28 cellular contexts compared by ENCODE assay signal in the genomic region with DNA sequence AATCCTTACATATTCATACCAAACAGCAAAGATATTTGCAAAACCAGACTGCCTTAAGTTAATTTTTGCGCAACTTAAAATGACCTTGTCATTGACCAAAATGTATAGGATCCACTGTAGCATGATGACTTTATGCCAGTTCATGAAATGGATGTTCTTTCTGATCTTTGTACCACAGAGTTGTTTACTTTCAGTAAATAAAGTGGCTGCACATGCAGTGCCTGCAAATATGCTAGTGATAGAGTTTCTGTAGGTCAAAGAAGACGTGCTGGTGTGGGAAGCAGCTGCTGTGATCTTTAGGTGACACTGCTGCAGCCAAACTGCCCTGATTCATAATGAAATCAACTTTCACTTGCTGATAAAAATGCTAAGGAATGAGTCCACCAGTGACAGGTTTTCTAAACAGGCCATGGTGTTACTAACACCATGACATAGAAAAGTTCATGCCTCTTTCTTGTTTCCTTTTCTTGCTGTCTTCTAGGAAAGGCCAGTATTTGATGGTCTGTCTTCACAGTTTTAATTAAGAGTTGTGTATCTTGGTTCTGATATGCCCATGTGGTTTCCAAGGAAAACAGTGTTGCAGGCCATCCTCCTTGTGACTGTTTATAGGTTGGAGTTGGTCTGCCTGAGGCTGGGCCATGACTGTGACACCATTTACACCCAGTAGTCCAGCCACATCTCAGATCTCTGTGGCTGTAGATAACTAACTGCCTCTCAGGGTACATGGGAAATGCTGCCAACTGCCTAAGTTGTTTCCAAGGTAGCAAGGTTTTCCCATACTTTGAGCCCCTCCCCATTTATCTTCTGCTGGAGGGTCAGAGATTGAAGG.
DNase-seq lines count a peak whose midpoint lies in the region; ATAC-seq and TF ChIP-seq lines count a peak whose summit lies in the region.
"Had no signal": no experiment of that assay in that cellular context is flagged by ENCODE, and none has a peak within 500 bp of the region (broad histone marks: within the 10 kb centered on the region; RNA-seq: fewer than 3 reads in every experiment).

No MANE protein-coding gene starts in this region.

- peaks cover 28% of the 10 kb centered on the region for H3K36me3 ChIP-seq in IMR-90 (ENCODE audit: control insufficient read depth, insufficient read depth, low read length)
- peaks cover 0 to 11% (median 5%) of the 10 kb centered on the region in 4 donors for H3K36me3 ChIP-seq in liver (ENCODE audit: control insufficient read depth in 4 of 4, insufficient read depth in 3 of 4, low read depth in 1 of 4, low read length in 3 of 4)
- peaks cover 0 to 7% of the 10 kb centered on the region in 2 donors for H3K36me3 ChIP-seq in aorta (ENCODE audit: control insufficient read depth in 1 of 2, insufficient read depth in 2 of 2, low read length in 1 of 2)
- H3K36me3 ChIP-seq in heart right ventricle = peaks cover 0 to 61% (median 7%) of the 10 kb centered on the region in 9 donors
- H3K36me3 ChIP-seq: HAP-1 had no signal

- ATAC-seq in IMR-90 (ENCODE audit: low read depth) = peak; percentile 70
- no peak for ATAC-seq in WTC11
- ATAC-seq in aorta (ENCODE audit: low FRiP score) = peak; percentile 15
- no peak for ATAC-seq in heart right ventricle
- ATAC-seq in HG02884 (IDR thresholded peaks at IDR 0.05; ENCODE audit: unreplicated experiment) = no peak
- no peak for ATAC-seq in GM21515 (IDR thresholded peaks at IDR 0.05; ENCODE audit: unreplicated experiment)
- ATAC-seq: CD8-positive, alpha-beta T cell; GM12878; PC-3; Right ventricle myocardium inferior; SK-N-SH treated with all-trans-retinoic acid at 6 μM for 48 hours had no signal

- H3K23ac ChIP-seq in IMR-90 (ENCODE audit: low read depth, low read length) = no peak overlapping the region

- H3K27ac Mint-ChIP-seq in WTC11 = no peak overlapping the region
- H3K27ac Mint-ChIP-seq: B cell; CD8-positive, alpha-beta T cell; IgD-negative memory B cell had no signal

- H3K27me3 ChIP-seq in IMR-90 (ENCODE audit: control insufficient read depth, insufficient read depth, low read length) (no peaks in the 10 kb centered on the region), liver (ENCODE audit: control insufficient read depth in 4 of 4, insufficient read depth in 4 of 4, low read length in 3 of 4) (no peaks in the 10 kb centered on the region), aorta (ENCODE audit: control insufficient read depth in 1 of 2, insufficient read depth in 2 of 2, low read length in 1 of 2) (no peaks in the 10 kb centered on the region), heart right ventricle (no peaks in the 10 kb centered on the region)
- H3K27me3 ChIP-seq: SJCRH30 had no signal

- in situ Hi-C loops in IMR-90 (cut with MboI; ENCODE audit: low sequenced_read_pairs) = no loop called here

- no peak overlapping the region for H3K4ac ChIP-seq in IMR-90 (ENCODE audit: low read depth, low read length)

- no peak overlapping the region for H2AFZ ChIP-seq in IMR-90 (replicated peaks; ENCODE audit: low read length, poor library complexity)

- H4K8ac ChIP-seq in IMR-90 (ENCODE audit: low read depth in 2 of 2, low read length in 2 of 2) = no peak overlapping the region

- no peak overlapping the region for H3K14ac ChIP-seq in IMR-90 (replicated peaks; ENCODE audit: low read depth, low read length)

- DNase-seq in IMR-90 (peak; percentile 44), WTC11 (ENCODE audit: low spot score) (no peak), aorta (no peak), cerebellum (ENCODE audit: low spot score) (no peak), heart right ventricle (no peak)
- DNase-seq: Caco-2; CD8-positive, alpha-beta T cell; EL; GDM1; GOT3; NCI-H1092 treated with DMSO at 0.1 percent for 48 hours; NCI-H1436; NCI-H187; NCI-H524; NCI-H748 treated with DMSO at 0.1 percent for 48 hours; PC-3; SJCRH30 had no signal

- H2AK5ac ChIP-seq in IMR-90 (ENCODE audit: low read depth, low read length) = no peak overlapping the region

- no peak overlapping the region for H2BK20ac ChIP-seq in IMR-90 (ENCODE audit: low read depth, low read length)

- TF ChIP-seq RAD21 in IMR-90 (IDR thresholded peaks at IDR 0.05; ENCODE audit: low read length) (no peak), liver (IDR thresholded peaks at IDR 0.05) (no peak)

- H4K5ac ChIP-seq in IMR-90 (ENCODE audit: low read depth, low read length) = no peak overlapping the region

- no peaks in the 10 kb centered on the region for H3K9me3 Mint-ChIP-seq in WTC11
- H3K9me3 Mint-ChIP-seq: CD8-positive, alpha-beta T cell had no signal

- H3K4me3 Mint-ChIP-seq in WTC11 = no peak overlapping the region
- H3K4me3 Mint-ChIP-seq: B cell; CD8-positive, alpha-beta T cell; IgD-negative memory B cell had no signal

- intact Hi-C loops in IMR-90 (cut with micrococcal nuclease) (no loop called here), aorta (cut with DNase I) (no loop called here), heart right ventricle (cut with DNase I) (no loop called here)

- H3K9ac ChIP-seq in IMR-90 (ENCODE audit: low read depth, low read length) = no peak overlapping the region
- H3K9ac ChIP-seq in liver (ENCODE audit: low read depth in 1 of 2, low read length in 2 of 2) = no peak overlapping the region
- H3K9ac ChIP-seq: KMS-11 had no signal

- H3K4me3 ChIP-seq in IMR-90 (ENCODE audit: insufficient read depth, low read depth, low read length) (no peak overlapping the region), liver (ENCODE audit: low read depth in 1 of 3, low read length in 3 of 3) (no peak overlapping the region), aorta (ENCODE audit: low read length in 2 of 2) (no peak overlapping the region), heart right ventricle (no peak overlapping the region)
- H3K4me3 ChIP-seq: GM12878, HAP-1, SJCRH30 had no signal

- H2BK15ac ChIP-seq in IMR-90 (ENCODE audit: low read depth, low read length) = no peak overlapping the region

- peaks cover 10% of the 10 kb centered on the region for H4K20me1 ChIP-seq in IMR-90 (ENCODE audit: insufficient read depth, low read length)

- peaks cover 0 to 26% of the 10 kb centered on the region in 2 experiments; a peak in 3 of 4 replicates for H3K79me1 ChIP-seq in IMR-90 (ENCODE audit: low read depth in 1 of 2, low read length in 2 of 2)

- TF ChIP-seq POLR2A in IMR-90 (IDR thresholded peaks at IDR 0.05; ENCODE audit: low read depth, low read length) = no peak

- no peak overlapping the region for H2BK5ac ChIP-seq in IMR-90 (ENCODE audit: low read depth, low read length, poor library complexity, severe bottlenecking)

- no peak overlapping the region for H2BK120ac ChIP-seq in IMR-90 (ENCODE audit: low read depth, low read length)

- H3K4me2 ChIP-seq in IMR-90 (ENCODE audit: low read depth, low read length) = no peak overlapping the region
- H3K4me2 ChIP-seq: KMS-11 had no signal

- no CpG with 5 or more reads among the region's 2 CpGs for WGBS in IMR-90 (ENCODE audit: extremely low coverage in 2 of 2, insufficient read length in 1 of 2), 2 experiments
- 63% methylated on average over 2 of the region's 2 CpGs for WGBS in liver
- WGBS in aorta, 2 donors = 88 to 89% methylated on average over 2 of the region's 2 CpGs
- 86 to 91% methylated on average over 2 of the region's 2 CpGs for WGBS in heart right ventricle, 2 donors

- no peaks in the 10 kb centered on the region for H3K9me3 ChIP-seq in IMR-90 (ENCODE audit: control insufficient read depth, insufficient read depth, low read length)
- no peaks in the 10 kb centered on the region for H3K9me3 ChIP-seq in liver (ENCODE audit: control insufficient read depth in 4 of 4, low read length in 3 of 4)
- no peaks in the 10 kb centered on the region for H3K9me3 ChIP-seq in aorta (ENCODE audit: control insufficient read depth, low read length)
- no peaks in the 10 kb centered on the region for H3K9me3 ChIP-seq in heart right ventricle
- H3K9me3 ChIP-seq: Caco-2, HAP-1, SJCRH30 had no signal

- dilution Hi-C loops in IMR-90 (cut with HindIII; ENCODE audit: low sequenced_read_pairs, unreplicated experiment) = no loop called here

- no peak overlapping the region for H2AK9ac ChIP-seq in IMR-90 (replicated peaks; ENCODE audit: low read depth, low read length, poor library complexity)

- TF ChIP-seq CTCF in IMR-90 (conservative IDR thresholded peaks at IDR 0.05; ENCODE audit: low read depth, low read length) = no peak
- no peak for TF ChIP-seq CTCF in WTC11 (IDR thresholded peaks at IDR 0.05)
- no peak for TF ChIP-seq CTCF in liver (IDR thresholded peaks at IDR 0.05; ENCODE audit: low read depth, low read length, missing input control)
- no peak for TF ChIP-seq CTCF in heart right ventricle (IDR thresholded peaks at IDR 0.05)

- no peak overlapping the region for H3K27ac ChIP-seq in IMR-90 (ENCODE audit: insufficient read depth, low read length)
- no peak overlapping the region for H3K27ac ChIP-seq in liver (ENCODE audit: low read depth in 1 of 2, low read length in 2 of 2)
- H3K27ac ChIP-seq in aorta (ENCODE audit: low read depth in 1 of 2, low read length in 2 of 2) = no peak overlapping the region
- H3K27ac ChIP-seq in heart right ventricle = no peak overlapping the region
- H3K27ac ChIP-seq: C4-2B, KMS-11, SJCRH30 had no signal

- no peak overlapping the region for H4K91ac ChIP-seq in IMR-90 (ENCODE audit: insufficient read depth, low read depth, low read length)

- POLR2A ChIA-PET in IMR-90 (lab: Charles Lee; ENCODE audit: unreplicated experiment) (no interaction called here), WTC11 (lab: Charles Lee) (no interaction called here)

- H3K9me1 ChIP-seq in IMR-90 (ENCODE audit: insufficient read depth, low read length) = peaks cover 19% of the 10 kb centered on the region

- no peaks in the 10 kb centered on the region for H3K27me3 Mint-ChIP-seq in WTC11 (ENCODE audit: low read depth)
- H3K27me3 Mint-ChIP-seq: B cell, IgD-negative memory B cell had no signal

- H3K56ac ChIP-seq in IMR-90 (ENCODE audit: extremely low read depth, insufficient read depth, low read length) = no peak overlapping the region

- BruUV-seq in IMR-90 (replicated peaks; lab: Mats Ljungman, UMichigan) = no TSS peak

- H3K4me1 ChIP-seq in IMR-90 (ENCODE audit: control insufficient read depth, insufficient read depth, low read length) (peaks cover 3% of the 10 kb centered on the region; the same call in 1 of the 2 replicates), liver (ENCODE audit: control insufficient read depth in 4 of 4, insufficient read depth in 4 of 4, low read length in 3 of 4) (no peaks in the 10 kb centered on the region), aorta (ENCODE audit: control insufficient read depth in 1 of 2, insufficient read depth in 2 of 2, low read length in 2 of 2) (no peaks in the 10 kb centered on the region), heart right ventricle (no peaks in the 10 kb centered on the region)
- H3K4me1 ChIP-seq: Caco-2, HAP-1, SJCRH30 had no signal

- CTCF ChIA-PET in IMR-90 (lab: Yijun Ruan, JAX) = no interaction called here
- CTCF ChIA-PET in WTC11 (lab: Charles Lee) = no interaction called here

- peaks cover 8% of the 10 kb centered on the region for H3K36me3 Mint-ChIP-seq in WTC11
- H3K36me3 Mint-ChIP-seq: CD8-positive, alpha-beta T cell; IgD-negative memory B cell had no signal

- no peak overlapping the region for H3K18ac ChIP-seq in IMR-90 (ENCODE audit: low read depth, low read length)

- H3K4me1 Mint-ChIP-seq in WTC11 = no peaks in the 10 kb centered on the region
- H3K4me1 Mint-ChIP-seq: IgD-negative memory B cell had no signal

TF ChIP-seq in IMR-90, 13 proteins besides CTCF, POLR2A, EP300 and RAD21 (continues in another document):
- no peak for TF ChIP-seq CEBPB (IDR thresholded peaks at IDR 0.05; ENCODE audit: low read depth, low read length)

TF ChIP-seq in liver, 16 proteins besides CTCF, POLR2A, EP300 and RAD21 (continues in another document):
- no peak for TF ChIP-seq TAF1 (conservative IDR thresholded peaks at IDR 0.05)

Comparison
In these comparisons a context has a peak if more than half of its experiments do, and no peak if none do; other contexts are left out.
1. ATAC-seq: peak in IMR-90 (single experiment) and aorta (single experiment); none in WTC11 (single experiment), heart right ventricle (0 of 8), HG02884 (single experiment) and GM21515 (single experiment).